ENCODE assay signal across 1 cellular context in genomic region chr10:46283217-46283944, GRCh38.
TF ChIP-seq lines count a peak whose summit lies in the region.

No MANE protein-coding gene starts in this region.

TF ChIP-seq in GM23338, 12 proteins besides CTCF, POLR2A, EP300 and RAD21 (continued from another document):
- TF ChIP-seq ZNF462 (CRISPR knock-in tag; IDR thresholded peaks at IDR 0.05) = no peak
